10 cellular contexts compared by ENCODE assay signal in the genomic region with DNA sequence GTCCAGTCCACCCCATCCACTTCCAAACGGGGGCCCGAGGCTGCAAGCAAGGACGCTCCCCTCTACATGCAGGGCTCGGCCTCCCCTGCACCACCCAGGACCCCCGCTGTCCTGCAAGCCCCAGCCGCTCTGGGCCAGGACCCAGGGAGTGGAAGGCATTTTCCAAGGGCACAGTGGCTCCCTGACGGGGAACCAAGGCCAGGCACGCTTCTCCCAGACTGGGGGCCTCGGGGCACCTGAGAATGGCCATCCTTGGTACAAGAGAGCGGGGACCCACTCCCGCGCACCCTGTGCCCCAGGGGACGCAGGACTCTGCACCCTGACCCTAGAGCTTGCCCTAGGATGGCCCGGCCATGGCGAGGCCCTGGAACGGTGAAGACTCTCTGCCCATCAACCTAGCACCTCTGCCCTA. TPM values are rescaled to one million over a fixed set of nuclear protein-coding genes. Genes with fewer than 3 reads are reported as not detected.
A peak's percentile ranks its signal among the peaks of the same experiment; 100 is the strongest.
DNase-seq lines count a peak whose midpoint lies in the region; TF ChIP-seq lines count a peak whose summit lies in the region.
"Had no signal": no experiment of that assay in that cellular context is flagged by ENCODE, and none has a peak within 500 bp of the region (broad histone marks: within the 10 kb centered on the region; RNA-seq: fewer than 3 reads in every experiment).

No MANE protein-coding gene starts in this region.

- H3K4me3 ChIP-seq in ACC112 (ENCODE audit: low read depth, low read length) (peak overlapping the region; percentile 75), HUES48 (ENCODE audit: low read depth, low read length) (0 out of 2 replicates have a peak overlapping the region, but pooled peaks have one; percentile 57), esophagus (ENCODE audit: low read depth in 1 of 2, low read length in 2 of 2) (no peak overlapping the region), parathyroid adenoma (ENCODE audit: low read depth, low read length) (peak overlapping the region; percentile 64)

- H3K36me3 ChIP-seq in ACC112 (ENCODE audit: insufficient read depth, low read length) (no peaks in the 10 kb centered on the region), HUES48 (ENCODE audit: control insufficient read depth, insufficient read depth, low read length) (no peaks in the 10 kb centered on the region), esophagus (ENCODE audit: control insufficient read depth in 2 of 2, insufficient read depth in 2 of 2, low read length in 1 of 2) (no peaks in the 10 kb centered on the region), parathyroid adenoma (ENCODE audit: control insufficient read depth, insufficient read depth, low read length) (no peaks in the 10 kb centered on the region)

- no peak overlapping the region for H3K27ac ChIP-seq in ACC112 (ENCODE audit: low read depth, low read length)
- no peak overlapping the region for H3K27ac ChIP-seq in HUES48 (ENCODE audit: low read depth, low read length)
- H3K27ac ChIP-seq in esophagus (ENCODE audit: low read depth in 2 of 2, low read length in 1 of 2), result peak overlapping the region; percentile 90 to 95
- no peak overlapping the region for H3K27ac ChIP-seq in parathyroid adenoma

- H3K4me1 ChIP-seq in ACC112 (ENCODE audit: control insufficient read depth, insufficient read depth, low read length, unreplicated experiment) (peaks cover 10% of the 10 kb centered on the region), HUES48 (ENCODE audit: control insufficient read depth, insufficient read depth, low read length) (no peaks in the 10 kb centered on the region), esophagus (ENCODE audit: control insufficient read depth in 2 of 2, insufficient read depth in 2 of 2, low read length in 1 of 2) (peaks cover 0 to 8% of the 10 kb centered on the region in 2 donors), parathyroid adenoma (no peaks in the 10 kb centered on the region)

- no peak for DNase-seq in NOMO-1 treated with dmso at 0.1 percent for 144 hours (lab: John Stamatoyannopoulos, UW; ENCODE audit: unreplicated experiment)
- DNase-seq in NCI-H2227 (lab: John Stamatoyannopoulos, UW; ENCODE audit: unreplicated experiment), result no peak
- no peak for DNase-seq in middle frontal gyrus (ENCODE audit: extremely low spot score, low spot score)
- no peak for DNase-seq in NCI-H510A treated with DMSO at 0.1 percent for 48 hours (lab: John Stamatoyannopoulos, UW)
- DNase-seq: DMS79 treated with DMSO at 0.1 percent for 48 hours, NCI-H1694 treated with DMSO at 0.1 percent for 48 hours had no signal

- H3K9me3 ChIP-seq in HUES48 (ENCODE audit: control insufficient read depth, insufficient read depth, low read length), result peaks cover 2% of the 10 kb centered on the region; the same call in 1 of the 2 replicates
- peaks cover 0 to 5% of the 10 kb centered on the region in 2 donors for H3K9me3 ChIP-seq in esophagus (ENCODE audit: control insufficient read depth in 2 of 2, insufficient read depth in 1 of 2, low read depth in 1 of 2, low read length in 1 of 2)
- H3K9me3 ChIP-seq in parathyroid adenoma (ENCODE audit: control insufficient read depth, low read length), result no peaks in the 10 kb centered on the region

- H3K9ac ChIP-seq in HUES48 (ENCODE audit: low read depth, low read length), result no peak overlapping the region
- no peak overlapping the region for H3K9ac ChIP-seq in parathyroid adenoma

- H3K27me3 ChIP-seq in ACC112 (ENCODE audit: insufficient read depth, low read length) (no peaks in the 10 kb centered on the region), HUES48 (ENCODE audit: control insufficient read depth, insufficient read depth, low read length) (peaks cover 28% of the 10 kb centered on the region), esophagus (ENCODE audit: control insufficient read depth in 1 of 2, insufficient read depth in 2 of 2, low read length in 2 of 2) (no peaks in the 10 kb centered on the region), parathyroid adenoma (ENCODE audit: control insufficient read depth, insufficient read depth, low read length) (no peaks in the 10 kb centered on the region)

- WGBS in esophagus, 2 donors, result 97% methylated on average over 16 of the region's 16 CpGs

- peak overlapping the region; percentile 18 for H2AFZ ChIP-seq in ACC112 (ENCODE audit: low read length, unreplicated experiment)
- H2AFZ ChIP-seq in parathyroid adenoma, result peak overlapping the region; percentile 97

- H3K79me2 ChIP-seq in ACC112 (ENCODE audit: control insufficient read depth, insufficient read depth, low read length, unreplicated experiment) (peaks cover 7% of the 10 kb centered on the region), parathyroid adenoma (no peaks in the 10 kb centered on the region)

- TF ChIP-seq CTCF in parathyroid adenoma (IDR thresholded peaks at IDR 0.05), result no peak

- peak overlapping the region; percentile 43 for H3K4me2 ChIP-seq in parathyroid adenoma (ENCODE audit: low read length)

RNA-seq across cellular contexts. Expression of a gene that starts 0.5 kb away (rescaled TPM):
- 1 to 10 TPM; 1.1 TPM for polyA plus RNA-seq in esophagus

Comparison
In these comparisons a context has a peak if more than half of its experiments do, and no peak if none do; other contexts are left out.
1. H3K27ac ChIP-seq: peak in esophagus (2 of 2); none in ACC112 (single experiment), HUES48 (single experiment) and parathyroid adenoma (single experiment).
2. H3K4me3 ChIP-seq: peak in ACC112 (single experiment), HUES48 (single experiment) and parathyroid adenoma (single experiment); none in esophagus (0 of 2).